ENCODE assay signal across 28 cellular contexts in genomic region chr12:115102450-115102849, GRCh38.
"Had no signal": no experiment of that assay in that cellular context is flagged by ENCODE, and none has a peak within 500 bp of the region (broad histone marks: within the 10 kb centered on the region; RNA-seq: fewer than 3 reads in every experiment).

No MANE protein-coding gene starts in this region.

- H3K4me3 ChIP-seq: adrenal gland, ascending aorta, cardiac muscle cell, coronary artery, dorsolateral prefrontal cortex, lower lobe of right lung, pancreas, psoas muscle, suprapubic skin, tibial artery had no signal

- H3K27me3 ChIP-seq: adrenal gland, ascending aorta, cardiac muscle cell, dorsolateral prefrontal cortex, pancreas, suprapubic skin, tibial artery had no signal

- H3K27me3 Mint-ChIP-seq: activated CD4-positive, alpha-beta memory T cell treated with anti-CD3 and anti-CD28 coated beads for 36 hours had no signal

- H3K36me3 Mint-ChIP-seq: activated naive CD8-positive, alpha-beta T cell treated with anti-CD3 and anti-CD28 coated beads for 36 hours; brain had no signal

- DNase-seq: activated CD4-positive, alpha-beta memory T cell treated with anti-CD3 and anti-CD28 coated beads for 36 hours; activated CD4-positive, alpha-beta T cell treated with anti-CD3 and anti-CD28 coated beads for 4 hours; activated CD4-positive, CD25-positive, alpha-beta regulatory T cell; activated CD8-positive, alpha-beta memory T cell treated with anti-CD3 and anti-CD28 coated beads, Interleukin-2, amount 50 U/mL, for 4 hours; activated effector memory CD4-positive, alpha-beta T cell treated with anti-CD3 and anti-CD28 coated beads, Interleukin-2, amount 50 U/mL, for 16 hours; activated naive CD4-positive, alpha-beta T cell treated with anti-CD3 and anti-CD28 coated beads for 36 hours; activated naive CD8-positive, alpha-beta T cell treated with anti-CD3 and anti-CD28 coated beads for 36 hours; activated T-cell treated with anti-CD3 and anti-CD28 coated beads, Interleukin-2, amount 50 U/mL, for 1 hour; dorsolateral prefrontal cortex; effector memory CD4-positive, alpha-beta T cell; lower lobe of right lung; mesendoderm; nephron progenitor cell; pancreas; stimulated activated CD4-positive, alpha-beta T cell treated with anti-CD3 and anti-CD28 coated beads, Interleukin-15, amount 100 ng/mL, for 24 hours; stimulated activated CD4-positive, alpha-beta T cell treated with anti-CD3 and anti-CD28 coated beads, Interleukin-2, amount 100 ng/mL, for 24 hours; stimulated activated naive CD4-positive, alpha-beta T cell; T-helper 1 cell; tibial artery had no signal

- H3K27ac ChIP-seq: ascending aorta, cardiac muscle cell, coronary artery, dorsolateral prefrontal cortex, lower lobe of right lung, pancreas, psoas muscle, suprapubic skin, tibial artery had no signal

- H3K4me1 Mint-ChIP-seq: activated naive CD8-positive, alpha-beta T cell treated with anti-CD3 and anti-CD28 coated beads for 36 hours; brain had no signal

- H3K4me3 Mint-ChIP-seq: activated CD4-positive, alpha-beta memory T cell treated with anti-CD3 and anti-CD28 coated beads for 36 hours; activated naive CD4-positive, alpha-beta T cell treated with anti-CD3 and anti-CD28 coated beads for 36 hours; activated naive CD8-positive, alpha-beta T cell treated with anti-CD3 and anti-CD28 coated beads for 36 hours; activated T-helper 1 cell treated with anti-CD3 and anti-CD28 coated beads, Interleukin-12 subunit alpha, Interleukin-12 subunit beta, Interleukin-2, Interleukin-4 antibody, amounts not matched to agents 30 ng/mL and 10 ng/mL and 1 ng/mL, durations not matched to agents 14 hours and 24 hours and 36 hours; brain; nephron progenitor cell; T-helper 2 cell treated with Interferon-gamma antibody and Interleukin-4, amounts not matched to agents 5 μg/mL and 100 μg/mL, for 36 hours had no signal

- H3K36me3 ChIP-seq: adrenal gland, ascending aorta, cardiac muscle cell, lower lobe of right lung, pancreas, suprapubic skin, tibial artery had no signal

- H3K4me1 ChIP-seq: ascending aorta, pancreas, psoas muscle, suprapubic skin, tibial artery had no signal

- H3K27ac Mint-ChIP-seq: activated CD4-positive, alpha-beta memory T cell treated with anti-CD3 and anti-CD28 coated beads for 36 hours; activated naive CD4-positive, alpha-beta T cell treated with anti-CD3 and anti-CD28 coated beads for 36 hours; activated naive CD8-positive, alpha-beta T cell treated with anti-CD3 and anti-CD28 coated beads for 36 hours; activated T-helper 1 cell treated with anti-CD3 and anti-CD28 coated beads, Interleukin-12 subunit alpha, Interleukin-12 subunit beta, Interleukin-2, Interleukin-4 antibody, amounts not matched to agents 30 ng/mL and 10 ng/mL and 1 ng/mL, durations not matched to agents 14 hours and 24 hours and 36 hours; brain; nephron progenitor cell; T-helper 2 cell treated with Interferon-gamma antibody and Interleukin-4, amounts not matched to agents 5 μg/mL and 100 μg/mL, for 36 hours had no signal

- ATAC-seq: lower lobe of right lung, psoas muscle had no signal

- H3K9me3 ChIP-seq: adrenal gland, ascending aorta, lower lobe of right lung, pancreas, psoas muscle, suprapubic skin, tibial artery had no signal
